14 cellular contexts compared by ENCODE assay signal in the genomic region with DNA sequence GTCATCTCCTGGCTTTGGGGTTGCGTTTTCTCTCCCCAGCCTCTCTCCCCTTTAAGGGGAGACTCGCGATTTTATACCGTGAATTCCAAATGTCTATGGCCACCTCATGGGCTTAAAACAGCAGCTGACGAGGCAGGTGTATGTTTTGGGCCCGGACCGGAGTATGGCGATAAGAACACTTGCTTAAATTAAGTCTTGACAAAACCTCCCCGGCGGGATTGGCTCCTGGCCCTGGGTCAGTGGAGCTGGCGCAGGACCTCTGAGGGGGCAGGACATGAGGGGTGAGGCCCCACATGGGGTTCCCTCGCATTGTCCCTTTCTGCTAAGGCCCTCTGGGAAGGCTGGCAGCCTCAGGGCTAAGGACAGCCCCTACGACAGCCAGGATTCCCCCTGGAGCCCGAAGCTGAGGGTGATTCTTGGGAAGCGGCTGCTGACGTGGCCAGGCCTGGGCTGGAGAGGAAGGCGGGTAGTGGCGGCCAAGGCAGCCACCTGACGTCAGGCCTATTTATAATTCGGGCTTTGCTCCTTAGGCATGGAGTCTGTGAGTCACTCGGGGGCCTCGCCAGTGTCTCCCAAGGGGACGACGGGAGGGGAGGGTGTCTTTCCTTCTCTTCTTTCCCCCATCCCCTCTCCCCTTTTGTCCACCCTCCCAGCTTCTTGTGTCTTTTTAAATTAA. TPM values are rescaled to one million over a fixed set of nuclear protein-coding genes. Genes with fewer than 3 reads are reported as not detected.
A peak's percentile ranks its signal among the peaks of the same experiment; 100 is the strongest.
DNase-seq lines count a peak whose midpoint lies in the region; ATAC-seq, FAIRE-seq and TF ChIP-seq lines count a peak whose summit lies in the region.
"Had no signal": no experiment of that assay in that cellular context is flagged by ENCODE, and none has a peak within 500 bp of the region (broad histone marks: within the 10 kb centered on the region; RNA-seq: fewer than 3 reads in every experiment).

No MANE protein-coding gene starts in this region.

- H3K27ac Mint-ChIP-seq in CD4-positive, alpha-beta T cell = no peak overlapping the region
- H3K27ac Mint-ChIP-seq: nephron progenitor cell had no signal

- no peaks in the 10 kb centered on the region for H3K36me3 Mint-ChIP-seq in CD4-positive, alpha-beta T cell (ENCODE audit: low read depth)

- no peaks in the 10 kb centered on the region for H3K27me3 Mint-ChIP-seq in CD4-positive, alpha-beta T cell

- DNase-seq in H54 (ENCODE audit: insufficient read length, low spot score) (peak; percentile 86), astrocyte of the cerebellum (ENCODE audit: low read depth) (peak; percentile 48), heart right ventricle (peak; percentile 82 to 92), stromal cell of bone marrow (ENCODE audit: low read depth) (peak; percentile 80), RWPE1 (ENCODE audit: low spot score) (no peak), GF-D8 (lab: John Stamatoyannopoulos, UW) (no peak)
- DNase-seq in stimulated activated naive CD8-positive, alpha-beta T cell treated with anti-CD3 and anti-CD28 coated beads, Interleukin-15, Interleukin-2, amounts not matched to agents 100 U/mL and 50 U/mL, for 24 hours = no peak
- no peak for DNase-seq in CD4-positive, alpha-beta T cell
- DNase-seq: activated CD4-positive, alpha-beta T cell treated with anti-CD3 and anti-CD28 coated beads, Interleukin-2, amount 50 U/mL, for 1 hour; effector memory CD4-positive, alpha-beta T cell; Karpas-422; NCI-H524 treated with DMSO at 0.1 percent for 48 hours; nephron progenitor cell; stimulated activated CD4-positive, alpha-beta T cell treated with anti-CD3 and anti-CD28 coated beads, Interleukin-2, amount 100 ng/mL, for 24 hours had no signal

- H3K4me3 Mint-ChIP-seq in CD4-positive, alpha-beta T cell = no peak overlapping the region
- H3K4me3 Mint-ChIP-seq: nephron progenitor cell had no signal

- H3K27ac ChIP-seq in heart right ventricle (peak overlapping the region; percentile 60 to 92 (median 79)), RWPE1 (no peak overlapping the region)
- no peak overlapping the region for H3K27ac ChIP-seq in CD4-positive, alpha-beta T cell (ENCODE audit: low read depth, low read length)

- POLR2A ChIA-PET in RWPE1 (lab: Yijun Ruan, JAX; ENCODE audit: low non-redundant PET) = no interaction called here
- POLR2A ChIA-PET in CD4-positive, alpha-beta T cell (lab: Charles Lee) = no interaction called here

- TF ChIP-seq POLR2A in H54 (IDR thresholded peaks at IDR 0.05; ENCODE audit: low read depth, low read length) = no peak

- WGBS in heart right ventricle, 2 donors = 26 to 30% methylated on average over 24 of the region's 24 CpGs

- no peaks in the 10 kb centered on the region for H3K9me3 Mint-ChIP-seq in CD4-positive, alpha-beta T cell

- in situ Hi-C loops in astrocyte of the cerebellum (cut with HindIII; ENCODE audit: low sequenced_read_pairs) = no loop called here

- H3K4me1 ChIP-seq in heart right ventricle = peaks cover 3 to 82% (median 37%) of the 10 kb centered on the region in 9 donors

- CTCF ChIA-PET in RWPE1 (lab: Yijun Ruan, JAX) = no interaction called here
- CTCF ChIA-PET in CD4-positive, alpha-beta T cell (lab: Charles Lee) = no interaction called here

- H3K4me3 ChIP-seq in astrocyte of the cerebellum (ENCODE audit: low read depth, low read length) (no peak overlapping the region), heart right ventricle (peak overlapping the region in 9 of 10 donors; percentile 10 to 54 (median 33))

- no peaks in the 10 kb centered on the region for H3K36me3 ChIP-seq in heart right ventricle

- no peak for FAIRE-seq in H54 (lab: Jason Lieb, UNC)

- ATAC-seq in heart right ventricle = peak; percentile 82 to 96 (median 92)
- no peak for ATAC-seq in stimulated activated naive CD8-positive, alpha-beta T cell treated with anti-CD3 and anti-CD28 coated beads, Interleukin-15, Interleukin-2, amounts not matched to agents 100 U/mL and 50 U/mL, for 24 hours
- no peak for ATAC-seq in CD4-positive, alpha-beta T cell (ENCODE audit: poor library complexity)

- TF ChIP-seq CTCF in astrocyte of the cerebellum (IDR thresholded peaks at IDR 0.05; ENCODE audit: low read depth, low read length, missing control alignments) (no peak), heart right ventricle (IDR thresholded peaks at IDR 0.05) (no peak), RWPE1 (conservative IDR thresholded peaks at IDR 0.05; ENCODE audit: low read depth) (no peak)
- TF ChIP-seq CTCF in CD4-positive, alpha-beta T cell (IDR thresholded peaks at IDR 0.05) = no peak

- no peaks in the 10 kb centered on the region for H3K27me3 ChIP-seq in heart right ventricle
- H3K27me3 ChIP-seq in CD4-positive, alpha-beta T cell (ENCODE audit: control insufficient read depth, insufficient read depth, low read length) = no peaks in the 10 kb centered on the region

- H3K9me3 ChIP-seq in heart right ventricle = no peaks in the 10 kb centered on the region
- H3K9me3 ChIP-seq in CD4-positive, alpha-beta T cell (ENCODE audit: control insufficient read depth, low read length) = no peaks in the 10 kb centered on the region

- H3K4me1 Mint-ChIP-seq in CD4-positive, alpha-beta T cell (ENCODE audit: low read depth) = no peaks in the 10 kb centered on the region
- H3K4me1 Mint-ChIP-seq: nephron progenitor cell had no signal

- intact Hi-C loops in heart right ventricle (cut with DNase I) = no loop called here
- intact Hi-C loops in CD4-positive, alpha-beta T cell (cut with DNase I, micrococcal nuclease) = no loop called here

RNA-seq across cellular contexts. Expression of gene MYO18B, which starts 12.7 kb away (rescaled TPM):
- 100 to 1,000 TPM; 124 to 407 (median 234) TPM for total RNA-seq in heart right ventricle
- 100 to 1,000 TPM; 111 to 184 TPM for polyA plus RNA-seq in heart right ventricle
- total RNA-seq in CD4-positive, alpha-beta T cell = under 1 TPM; 0.11 to 0.22 TPM

Comparison
In these comparisons a context has a peak if more than half of its experiments do, and no peak if none do; other contexts are left out.
1. DNase-seq: peak in H54 (single experiment), astrocyte of the cerebellum (single experiment), heart right ventricle (2 of 2) and stromal cell of bone marrow (single experiment); none in stimulated activated naive CD8-positive, alpha-beta T cell treated with anti-CD3 and anti-CD28 coated beads, Interleukin-15, Interleukin-2, amounts not matched to agents 100 U/mL and 50 U/mL, for 24 hours (single experiment), RWPE1 (single experiment), GF-D8 (single experiment) and CD4-positive, alpha-beta T cell (0 of 10).
2. ATAC-seq: peak in heart right ventricle (8 of 8); none in stimulated activated naive CD8-positive, alpha-beta T cell treated with anti-CD3 and anti-CD28 coated beads, Interleukin-15, Interleukin-2, amounts not matched to agents 100 U/mL and 50 U/mL, for 24 hours (single experiment) and CD4-positive, alpha-beta T cell (single experiment).
3. H3K27ac ChIP-seq: peak in heart right ventricle (10 of 10); none in RWPE1 (single experiment) and CD4-positive, alpha-beta T cell (single experiment).
4. RNA of gene MYO18B, which starts 12.7 kb away (total RNA-seq): 124 to 407 TPM in heart right ventricle; 0.11 to 0.22 TPM in CD4-positive, alpha-beta T cell; every median in the first group is over 100 times any median in the second.